In the genomic region with DNA sequence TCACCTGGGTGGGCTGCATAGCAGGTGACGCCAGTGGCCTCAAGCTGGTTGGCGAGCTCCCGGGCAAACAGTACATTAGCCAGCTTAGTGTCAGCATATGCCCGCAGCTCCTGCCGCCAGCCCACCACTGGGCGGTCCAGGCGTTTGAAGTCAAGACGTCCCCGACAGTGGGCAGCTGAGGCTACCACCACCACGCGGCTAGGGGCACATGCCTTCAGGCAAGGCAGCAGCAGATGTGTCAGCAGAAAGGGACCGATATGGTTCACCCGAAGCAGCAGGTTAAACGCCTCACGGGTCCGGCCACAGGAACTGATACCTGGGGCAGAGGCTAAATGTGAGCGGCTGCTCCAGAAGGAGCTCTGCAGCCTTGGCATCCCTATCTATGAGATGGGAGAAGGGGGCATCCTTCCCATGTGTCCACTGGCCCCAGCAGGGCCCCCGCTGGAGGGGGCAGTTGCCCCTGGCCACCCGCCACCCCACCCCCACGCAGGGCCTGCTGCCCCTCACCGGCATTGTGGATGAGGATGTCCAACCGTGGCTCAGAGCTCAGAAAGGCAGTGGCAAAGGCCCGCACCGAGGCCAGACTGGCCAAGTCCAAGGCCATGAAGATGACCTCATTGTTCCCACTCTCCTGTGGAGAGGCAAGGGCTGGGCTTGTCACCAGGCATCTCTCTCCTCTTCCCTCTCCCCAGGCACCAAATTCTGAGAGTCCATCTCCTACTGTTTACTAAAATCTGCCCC, we compare ENCODE assay signal across 7 cellular contexts. TPM values are rescaled to one million over a fixed set of nuclear protein-coding genes. Genes with fewer than 3 reads are reported as not detected.
DNase-seq lines count a peak whose midpoint lies in the region; ATAC-seq and TF ChIP-seq lines count a peak whose summit lies in the region.
"Had no signal": no experiment of that assay in that cellular context is flagged by ENCODE, and none has a peak within 500 bp of the region (broad histone marks: within the 10 kb centered on the region; RNA-seq: fewer than 3 reads in every experiment).

No MANE protein-coding gene starts in this region.

- H3K4me3 ChIP-seq in GM12865 (ENCODE audit: low read depth, low read length): peak overlapping the region; percentile 74

- H3K27ac ChIP-seq in VCaP: peak overlapping the region; percentile 98

- no peak for TF ChIP-seq CTCF in GM12865 (IDR thresholded peaks at IDR 0.05; ENCODE audit: insufficient read depth, low read depth, low read length, missing control alignments)
- no peak for TF ChIP-seq CTCF in VCaP (conservative IDR thresholded peaks at IDR 0.05)

- H3K9me3 Mint-ChIP-seq in naive B cell: no peaks in the 10 kb centered on the region

- H3K36me3 Mint-ChIP-seq in naive B cell: no peaks in the 10 kb centered on the region

- DNase-seq in GM12865 (ENCODE audit: low read depth): no peak
- no peak for DNase-seq in naive B cell
- no peak for DNase-seq in NCI-H345 (lab: John Stamatoyannopoulos, UW)

- H3K4me1 Mint-ChIP-seq in naive B cell: peaks cover 42 to 52% (median 47%) of the 10 kb centered on the region in 3 donors

- H3K27ac Mint-ChIP-seq in naive B cell: peak overlapping the region in 1 of 6 donors; percentile 81

- ATAC-seq in naive B cell (ENCODE audit: low read depth in 2 of 2): no peak
- no peak for ATAC-seq in GM18861 (IDR thresholded peaks at IDR 0.05; ENCODE audit: unreplicated experiment)
- no peak for ATAC-seq in HG02852 (IDR thresholded peaks at IDR 0.05; ENCODE audit: unreplicated experiment)
- ATAC-seq: left lung had no signal

- no peaks in the 10 kb centered on the region for H3K27me3 Mint-ChIP-seq in naive B cell

- peak overlapping the region in 7 of 8 donors; percentile 79 to 93 (median 91) for H3K4me3 Mint-ChIP-seq in naive B cell

RNA-seq across cellular contexts. Expression of a gene that starts 1.7 kb away (rescaled TPM):
- 10 to 100 TPM in 5 of 6 donors, 1 to 10 TPM in 1; 9.4 to 17.3 (median 11.5) TPM for polyA plus RNA-seq in naive B cell (ENCODE audit: low read depth in 6 of 6)

RNA-seq across cellular contexts. Expression of a gene that starts 3.6 kb away (rescaled TPM):
- polyA plus RNA-seq in naive B cell (ENCODE audit: low read depth in 6 of 6): 100 to 1,000 TPM; 431 to 655 (median 460) TPM

RNA-seq across cellular contexts. Expression of a gene that starts 46.3 kb away (rescaled TPM):
- polyA plus RNA-seq in naive B cell (ENCODE audit: low read depth in 6 of 6): 10 to 100 TPM; 37.0 to 50.3 (median 46.2) TPM

RNA-seq across cellular contexts. Expression of a gene that starts 50.2 kb away (rescaled TPM):
- 10 to 100 TPM in 1 of 6 donors, 1 to 10 TPM in 4, under 1 TPM in 1; 0.71 to 11.8 (median 5.5) TPM for polyA plus RNA-seq in naive B cell (ENCODE audit: low read depth in 6 of 6)

RNA-seq across cellular contexts. Expression of a gene that starts 58.6 kb away (rescaled TPM):
- 10 to 100 TPM in 2 of 6 donors, 1 to 10 TPM in 4; 6.6 to 19.4 (median 8.2) TPM for polyA plus RNA-seq in naive B cell (ENCODE audit: low read depth in 6 of 6)
